26 cellular contexts compared by ENCODE assay signal in the genomic region with DNA sequence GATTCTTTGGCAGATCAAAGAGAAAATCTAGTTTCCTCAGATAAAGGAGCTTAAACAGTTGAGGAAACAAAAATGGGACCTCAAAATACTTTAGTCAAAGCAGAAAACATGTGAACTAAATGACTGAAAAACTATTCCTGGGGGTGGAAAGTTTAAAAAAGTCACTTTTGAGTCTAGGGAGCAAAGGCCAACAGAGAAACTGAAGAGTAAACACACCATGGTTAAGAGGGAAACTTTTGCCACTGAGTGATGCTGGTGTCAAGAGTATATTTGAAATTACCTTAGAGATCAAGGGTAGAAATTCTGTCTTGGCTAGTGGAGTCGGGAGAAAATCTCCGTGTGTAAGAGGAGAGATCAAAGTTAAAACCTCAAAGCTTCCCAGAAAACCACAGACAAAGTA.
"Had no signal": no experiment of that assay in that cellular context is flagged by ENCODE, and none has a peak within 500 bp of the region (broad histone marks: within the 10 kb centered on the region; RNA-seq: fewer than 3 reads in every experiment).

No MANE protein-coding gene starts in this region.

- H3K9me3 Mint-ChIP-seq: activated naive CD4-positive, alpha-beta T cell treated with anti-CD3 and anti-CD28 coated beads, Interleukin-2, amount 50 U/mL, for 24 hours; mesothelial cell of epicardium had no signal

- H3K36me3 Mint-ChIP-seq: activated naive CD4-positive, alpha-beta T cell treated with anti-CD3 and anti-CD28 coated beads, Interleukin-2, amount 50 U/mL, for 24 hours; mesothelial cell of epicardium; naive thymus-derived CD4-positive, alpha-beta T cell had no signal

- H3K27ac Mint-ChIP-seq: activated naive CD4-positive, alpha-beta T cell treated with anti-CD3 and anti-CD28 coated beads, Interleukin-2, amount 50 U/mL, for 24 hours; activated naive CD8-positive, alpha-beta T cell treated with anti-CD3 and anti-CD28 coated beads, Interleukin-2, amount 50 U/mL, for 24 hours; mesothelial cell of epicardium; naive thymus-derived CD4-positive, alpha-beta T cell; T-helper 17 cell had no signal

- H3K4me3 ChIP-seq: gastrocnemius medialis, pancreas, psoas muscle, right atrium auricular region, spleen, suprapubic skin, tibial nerve had no signal

- H3K36me3 ChIP-seq: gastrocnemius medialis, pancreas, right atrium auricular region, spleen, suprapubic skin, tibial nerve, WERI-Rb-1 had no signal

- ATAC-seq: activated CD4-positive, CD25-positive, alpha-beta regulatory T cell treated with anti-CD3 and anti-CD28 coated beads, Interleukin-2, amount 50 U/mL, for 24 hours; activated naive CD8-positive, alpha-beta T cell treated with anti-CD3 and anti-CD28 coated beads, Interleukin-2, amount 50 U/mL, for 24 hours; gastrocnemius medialis; left cardiac atrium; naive thymus-derived CD4-positive, alpha-beta T cell; pancreas; psoas muscle; T-helper 17 cell had no signal

- H3K4me1 Mint-ChIP-seq: activated naive CD4-positive, alpha-beta T cell treated with anti-CD3 and anti-CD28 coated beads, Interleukin-2, amount 50 U/mL, for 24 hours; activated naive CD8-positive, alpha-beta T cell treated with anti-CD3 and anti-CD28 coated beads, Interleukin-2, amount 50 U/mL, for 24 hours; central memory CD8-positive, alpha-beta T cell; naive thymus-derived CD4-positive, alpha-beta T cell; T-helper 17 cell had no signal

- H3K27ac ChIP-seq: epithelial cell of prostate, gastrocnemius medialis, pancreas, psoas muscle, right atrium auricular region, spleen, suprapubic skin, tibial nerve, WERI-Rb-1 had no signal

- DNase-seq: activated CD4-positive, alpha-beta T cell treated with anti-CD3 and anti-CD28 coated beads for 48 hours; activated CD4-positive, alpha-beta T cell treated with anti-CD3 and anti-CD28 coated beads, Interleukin-2, amount 50 U/mL, for 48 hours; activated CD8-positive, alpha-beta memory T cell treated with anti-CD3 and anti-CD28 coated beads for 24 hours; activated naive CD8-positive, alpha-beta T cell treated with anti-CD3 and anti-CD28 coated beads, Interleukin-2, amount 50 U/mL, for 24 hours; dermis blood vessel endothelial cell; effector CD4-positive, alpha-beta T cell; gastrocnemius medialis; glutamatergic neuron; hippocampal formation; left cardiac atrium; naive thymus-derived CD4-positive, alpha-beta T cell; pancreas; psoas muscle; spleen; stimulated activated naive CD4-positive, alpha-beta T cell; T-helper 17 cell; T1000; WERI-Rb-1 had no signal

- H3K9me3 ChIP-seq: gastrocnemius medialis, pancreas, psoas muscle, right atrium auricular region, spleen, suprapubic skin, tibial nerve had no signal

- H3K4me1 ChIP-seq: gastrocnemius medialis, pancreas, psoas muscle, right atrium auricular region, spleen, suprapubic skin, tibial nerve had no signal

- H3K4me3 Mint-ChIP-seq: activated naive CD4-positive, alpha-beta T cell treated with anti-CD3 and anti-CD28 coated beads, Interleukin-2, amount 50 U/mL, for 24 hours; activated naive CD8-positive, alpha-beta T cell treated with anti-CD3 and anti-CD28 coated beads, Interleukin-2, amount 50 U/mL, for 24 hours; central memory CD8-positive, alpha-beta T cell; mesothelial cell of epicardium; naive thymus-derived CD4-positive, alpha-beta T cell; T-helper 17 cell had no signal

- H3K27me3 Mint-ChIP-seq: activated naive CD4-positive, alpha-beta T cell treated with anti-CD3 and anti-CD28 coated beads, Interleukin-2, amount 50 U/mL, for 24 hours; activated naive CD8-positive, alpha-beta T cell treated with anti-CD3 and anti-CD28 coated beads, Interleukin-2, amount 50 U/mL, for 24 hours; central memory CD8-positive, alpha-beta T cell; naive thymus-derived CD4-positive, alpha-beta T cell; T-helper 17 cell had no signal
